Comparison of ENCODE assay signal across 12 cellular contexts in genomic region chr18:58400337-58400885, GRCh38.
A peak's percentile ranks its signal among the peaks of the same experiment; 100 is the strongest.
DNase-seq lines count a peak whose midpoint lies in the region; ATAC-seq, FAIRE-seq and TF ChIP-seq lines count a peak whose summit lies in the region.
"Had no signal": no experiment of that assay in that cellular context is flagged by ENCODE, and none has a peak within 500 bp of the region (broad histone marks: within the 10 kb centered on the region; RNA-seq: fewer than 3 reads in every experiment).

No MANE protein-coding gene starts in this region.

- H3K4me2 ChIP-seq in HepG2 (ENCODE audit: low read depth, low read length), result peak overlapping the region; percentile 64

- peaks cover 35% of the 10 kb centered on the region for H3K79me2 ChIP-seq in HepG2 (ENCODE audit: insufficient read depth, low read length)

- H3K4me3 ChIP-seq in BJ (ENCODE audit: low read depth, low read length), result no peak overlapping the region
- H3K4me3 ChIP-seq in HepG2 (replicated peaks in 1 of 3; ENCODE audit: insufficient read depth in 1 of 3, low read depth in 2 of 3, low read length in 3 of 3), result peak overlapping the region in 1 of 3 experiments; percentile 14; a peak in 1 of 6 replicates
- H3K4me3 ChIP-seq: right atrium auricular region had no signal

- peak; percentile 74 for DNase-seq in BJ (ENCODE audit: low read depth)
- no peak for DNase-seq in GM19239 (ENCODE audit: insufficient read length, low spot score)
- no peak for DNase-seq in activated T-helper 1 cell treated with anti-CD3 and anti-CD28 coated beads, Interleukin-12 subunit alpha, Interleukin-12 subunit beta, Interleukin-2, Interleukin-4 antibody, amounts not matched to agents 30 ng/mL and 10 ng/mL and 1 ng/mL, durations not matched to agents 14 hours and 24 hours and 36 hours (ENCODE audit: low spot score)
- no peak for DNase-seq in HepG2 (ENCODE audit: low spot score)
- no peak for DNase-seq in LoVo (ENCODE audit: low spot score)
- no peak for DNase-seq in SW480 (ENCODE audit: low spot score)

- no peaks in the 10 kb centered on the region for H3K27me3 Mint-ChIP-seq in activated T-helper 1 cell treated with anti-CD3 and anti-CD28 coated beads, Interleukin-12 subunit alpha, Interleukin-12 subunit beta, Interleukin-2, Interleukin-4 antibody, amounts not matched to agents 30 ng/mL and 10 ng/mL and 1 ng/mL, durations not matched to agents 14 hours and 24 hours and 36 hours (ENCODE audit: insufficient read depth)
- H3K27me3 Mint-ChIP-seq in stimulated activated memory B cell treated with anti-CD40 and anti-IgM and Interleukin-4, amounts not matched to agents 10 μg/mL and 1 μg/mL and 100 μg/mL, for 72 hours, result no peaks in the 10 kb centered on the region
- H3K27me3 Mint-ChIP-seq: activated naive CD8-positive, alpha-beta T cell treated with anti-CD3 and anti-CD28 coated beads, Interleukin-2, amount 50 U/mL, for 24 hours had no signal

- no peak for ATAC-seq in HepG2
- ATAC-seq in HG02870 (IDR thresholded peaks at IDR 0.05; ENCODE audit: unreplicated experiment), result no peak
- no peak for ATAC-seq in stimulated activated memory B cell treated with anti-CD40 and anti-IgM and Interleukin-4, amounts not matched to agents 10 μg/mL and 1 μg/mL and 100 μg/mL, for 72 hours

- H2AFZ ChIP-seq in HepG2 (ENCODE audit: low read length), result no peak overlapping the region

- no peak for TF ChIP-seq EP300 in HepG2 (IDR thresholded peaks at IDR 0.05; ENCODE audit: low read depth in 2 of 2, low read length in 2 of 2)
- TF ChIP-seq EP300 in HepG2 (CRISPR knock-in tag; IDR thresholded peaks at IDR 0.05; ENCODE audit: borderline replicate concordance), result no peak

- H3K27me3 ChIP-seq in BJ (ENCODE audit: control insufficient read depth, insufficient read depth, low read length), result no peaks in the 10 kb centered on the region
- H3K27me3 ChIP-seq in HepG2 (ENCODE audit: control insufficient read depth in 1 of 2, insufficient read depth in 2 of 2, low read length in 2 of 2), result no peaks in the 10 kb centered on the region
- H3K27me3 ChIP-seq: right atrium auricular region had no signal

- H3K27ac Mint-ChIP-seq in activated T-helper 1 cell treated with anti-CD3 and anti-CD28 coated beads, Interleukin-12 subunit alpha, Interleukin-12 subunit beta, Interleukin-2, Interleukin-4 antibody, amounts not matched to agents 30 ng/mL and 10 ng/mL and 1 ng/mL, durations not matched to agents 14 hours and 24 hours and 36 hours, result peak overlapping the region; percentile 30
- no peak overlapping the region for H3K27ac Mint-ChIP-seq in stimulated activated memory B cell treated with anti-CD40 and anti-IgM and Interleukin-4, amounts not matched to agents 10 μg/mL and 1 μg/mL and 100 μg/mL, for 72 hours
- H3K27ac Mint-ChIP-seq: activated naive CD8-positive, alpha-beta T cell treated with anti-CD3 and anti-CD28 coated beads, Interleukin-2, amount 50 U/mL, for 24 hours had no signal

- H3K36me3 Mint-ChIP-seq in activated T-helper 1 cell treated with anti-CD3 and anti-CD28 coated beads, Interleukin-12 subunit alpha, Interleukin-12 subunit beta, Interleukin-2, Interleukin-4 antibody, amounts not matched to agents 30 ng/mL and 10 ng/mL and 1 ng/mL, durations not matched to agents 14 hours and 24 hours and 36 hours (ENCODE audit: low read depth), result no peaks in the 10 kb centered on the region
- peaks cover 19% of the 10 kb centered on the region for H3K36me3 Mint-ChIP-seq in stimulated activated memory B cell treated with anti-CD40 and anti-IgM and Interleukin-4, amounts not matched to agents 10 μg/mL and 1 μg/mL and 100 μg/mL, for 72 hours

- 81% methylated on average over 14 of the region's 14 CpGs for WGBS in HepG2 (ENCODE audit: low lambda C conversion rate)

- BruUV-seq in HepG2 (replicated peaks; lab: Mats Ljungman, UMichigan), result no TSS peak

- H3K9me3 ChIP-seq in HepG2 (ENCODE audit: low read length), result no peaks in the 10 kb centered on the region
- H3K9me3 ChIP-seq: right atrium auricular region had no signal

- peak overlapping the region; percentile 98 for H3K27ac ChIP-seq in HepG2 (ENCODE audit: extremely low read length, insufficient read depth, low read length)
- H3K27ac ChIP-seq: right atrium auricular region had no signal

- FAIRE-seq in GM19239 (lab: Jason Lieb, UNC), result peak; percentile 37
- FAIRE-seq in HepG2 (lab: Jason Lieb, UNC), result no peak
- FAIRE-seq: RCC 7860, TTC549 had no signal

- no peaks in the 10 kb centered on the region for H4K20me1 ChIP-seq in HepG2 (ENCODE audit: insufficient read depth, low read length)

- POLR2A ChIA-PET in BJ (lab: Charles Lee), result interaction anchor here (0.6 kb wide), 1 partner anchor 166 kb away, joined by 3 read pairs; no protein-coding TSS in a partner anchor
- POLR2A ChIA-PET in HepG2 (lab: Yijun Ruan, JAX), result interaction anchor here (9.1 kb wide), 1 partner anchor 15 kb away, joined by 181 read pairs; no protein-coding TSS in a partner anchor

- TF ChIP-seq CTCF in BJ (IDR thresholded peaks at IDR 0.05; ENCODE audit: insufficient read depth, low read depth, low read length), result no peak
- no peak for TF ChIP-seq CTCF in HepG2 (CRISPR knock-in tag; IDR thresholded peaks at IDR 0.05)

- H3K4me3 Mint-ChIP-seq in activated T-helper 1 cell treated with anti-CD3 and anti-CD28 coated beads, Interleukin-12 subunit alpha, Interleukin-12 subunit beta, Interleukin-2, Interleukin-4 antibody, amounts not matched to agents 30 ng/mL and 10 ng/mL and 1 ng/mL, durations not matched to agents 14 hours and 24 hours and 36 hours, result peak overlapping the region; percentile 28
- no peak overlapping the region for H3K4me3 Mint-ChIP-seq in stimulated activated memory B cell treated with anti-CD40 and anti-IgM and Interleukin-4, amounts not matched to agents 10 μg/mL and 1 μg/mL and 100 μg/mL, for 72 hours
- H3K4me3 Mint-ChIP-seq: activated naive CD8-positive, alpha-beta T cell treated with anti-CD3 and anti-CD28 coated beads, Interleukin-2, amount 50 U/mL, for 24 hours had no signal

- no peaks in the 10 kb centered on the region for H3K36me3 ChIP-seq in BJ (ENCODE audit: control insufficient read depth, insufficient read depth, low read length)
- H3K36me3 ChIP-seq in HepG2 (replicated peaks in 1 of 2; ENCODE audit: control insufficient read depth in 1 of 2, insufficient read depth in 2 of 2, low read length in 2 of 2), result peaks cover 5 to 23% of the 10 kb centered on the region in 2 experiments; a peak in 4 of 5 replicates
- H3K36me3 ChIP-seq: right atrium auricular region had no signal

- no peaks in the 10 kb centered on the region for H3K9me3 Mint-ChIP-seq in activated T-helper 1 cell treated with anti-CD3 and anti-CD28 coated beads, Interleukin-12 subunit alpha, Interleukin-12 subunit beta, Interleukin-2, Interleukin-4 antibody, amounts not matched to agents 30 ng/mL and 10 ng/mL and 1 ng/mL, durations not matched to agents 14 hours and 24 hours and 36 hours
- H3K9me3 Mint-ChIP-seq in stimulated activated memory B cell treated with anti-CD40 and anti-IgM and Interleukin-4, amounts not matched to agents 10 μg/mL and 1 μg/mL and 100 μg/mL, for 72 hours, result no peaks in the 10 kb centered on the region
- H3K9me3 Mint-ChIP-seq: activated naive CD8-positive, alpha-beta T cell treated with anti-CD3 and anti-CD28 coated beads, Interleukin-2, amount 50 U/mL, for 24 hours had no signal

- H3K4me1 ChIP-seq in HepG2 (ENCODE audit: insufficient read depth, low read length), result peaks cover 100% of the 10 kb centered on the region

- intact Hi-C loops in activated T-helper 1 cell treated with anti-CD3 and anti-CD28 coated beads, Interleukin-12 subunit alpha, Interleukin-12 subunit beta, Interleukin-2, Interleukin-4 antibody, amounts not matched to agents 30 ng/mL and 10 ng/mL and 1 ng/mL, durations not matched to agents 14 hours and 24 hours and 36 hours (cut with micrococcal nuclease), result loop anchor here (1.0 kb wide), 2 partner anchors 93 to 364 kb away; no protein-coding TSS in a partner anchor
- intact Hi-C loops in HepG2 (cut with micrococcal nuclease; ENCODE audit: unreplicated experiment), result loop anchor here (1.0 to 10.0 kb wide), 4 partner anchors 54 to 364 kb away; partner anchors contain the start of gene MALT1

- H3K9ac ChIP-seq in HepG2 (ENCODE audit: insufficient read depth, low read depth, low read length), result peak overlapping the region; percentile 53

- in situ Hi-C loops in HepG2 (cut with HindIII; ENCODE audit: extremely low pct_ligation_motif_present, low pct_unique_long_range_greater_than_20kb), result no loop called here

- peaks cover 14% of the 10 kb centered on the region for H3K4me1 Mint-ChIP-seq in activated T-helper 1 cell treated with anti-CD3 and anti-CD28 coated beads, Interleukin-12 subunit alpha, Interleukin-12 subunit beta, Interleukin-2, Interleukin-4 antibody, amounts not matched to agents 30 ng/mL and 10 ng/mL and 1 ng/mL, durations not matched to agents 14 hours and 24 hours and 36 hours (ENCODE audit: low read depth)
- peaks cover 5% of the 10 kb centered on the region for H3K4me1 Mint-ChIP-seq in stimulated activated memory B cell treated with anti-CD40 and anti-IgM and Interleukin-4, amounts not matched to agents 10 μg/mL and 1 μg/mL and 100 μg/mL, for 72 hours

- peak in 1 of 2 experiments; percentile 57; a peak in 1 of 4 replicates for TF ChIP-seq POLR2A in HepG2 (IDR thresholded peaks at IDR 0.05; ENCODE audit: insufficient read depth in 1 of 2, low read depth in 2 of 2, low read length in 2 of 2)

- CTCF ChIA-PET in BJ (lab: Yijun Ruan, JAX) (interaction anchor here (0.5 to 3.8 kb wide), 6 partner anchors 54 to 363 kb away, joined by 3 to 12 read pairs (median 3); no protein-coding TSS in a partner anchor), HepG2 (lab: Yijun Ruan, JAX; ENCODE audit: low intra/inter-chr PET ratio, low total read pairs) (interaction anchor here (1.0 to 3.7 kb wide), 3 partner anchors 93 to 364 kb away, joined by 4 to 36 read pairs (median 6); no protein-coding TSS in a partner anchor)

- TF ChIP-seq RAD21 in HepG2 (CRISPR knock-in tag; IDR thresholded peaks at IDR 0.05), result no peak

TF ChIP-seq in HepG2, 621 proteins besides CTCF, POLR2A, EP300 and RAD21 (continues in another document):
- TF ChIP-seq FOXO4 (CRISPR knock-in tag; conservative IDR thresholded peaks at IDR 0.05) (no peak), EED (CRISPR knock-in tag; IDR thresholded peaks at IDR 0.05) (no peak), ZNF138 (CRISPR knock-in tag; IDR thresholded peaks at IDR 0.05; ENCODE audit: low read depth) (no peak)
